Comparison of ENCODE assay signal across 22 cellular contexts in the genomic region with DNA sequence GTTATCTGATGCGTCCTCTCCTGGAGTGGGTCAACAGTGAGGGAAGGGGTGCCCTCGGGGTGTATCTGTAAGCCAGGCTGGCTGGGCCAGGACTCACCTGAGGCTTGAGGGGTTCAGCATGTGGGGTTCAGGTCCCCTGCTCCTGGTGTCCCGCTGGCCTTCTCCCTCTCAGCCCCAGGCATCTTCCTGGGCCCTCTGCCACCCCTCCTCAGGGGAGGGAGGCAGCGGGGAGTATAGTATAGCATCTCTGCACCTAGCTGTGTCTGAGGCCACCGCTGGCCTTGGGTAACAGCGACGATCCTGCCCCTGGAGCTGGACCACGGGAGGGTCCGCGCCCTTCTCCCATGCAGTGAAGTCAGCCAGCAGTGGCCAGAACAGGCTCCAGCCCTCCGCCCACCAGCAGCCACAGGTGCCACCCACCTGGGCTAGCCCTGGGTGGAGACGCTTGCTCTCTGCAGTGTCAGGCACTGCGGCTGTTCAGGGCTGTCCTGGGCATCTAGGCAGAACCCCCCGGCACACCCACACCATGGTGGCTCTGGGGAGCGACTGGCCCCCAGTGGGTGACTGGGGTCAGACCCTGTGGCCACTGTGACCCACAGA.
"Had no signal": no experiment of that assay in that cellular context is flagged by ENCODE, and none has a peak within 500 bp of the region (broad histone marks: within the 10 kb centered on the region; RNA-seq: fewer than 3 reads in every experiment).

No MANE protein-coding gene starts in this region.

- H3K4me3 Mint-ChIP-seq: central memory CD8-positive, alpha-beta T cell; dendritic cell treated with granulocyte-macrophage colony-stimulating factor and Interleukin-4, amounts not matched to agents 40 ng/mL and 50 ng/mL, for 4 days; effector memory CD8-positive, alpha-beta T cell; immature natural killer cell; memory B cell; mesothelial cell of epicardium; nephron; type B pancreatic cell had no signal

- H3K4me1 ChIP-seq: gastrocnemius medialis, prostate gland, uterus had no signal

- H3K9me3 ChIP-seq: esophagus muscularis mucosa, gastrocnemius medialis, neutrophil, prostate gland, thyroid gland, uterus had no signal

- H3K4me3 ChIP-seq: esophagus muscularis mucosa, gastrocnemius medialis, prostate gland, thyroid gland, uterus had no signal

- DNase-seq: effector memory CD8-positive, alpha-beta T cell; gastrocnemius medialis; immature natural killer cell; left colon; retina; small intestine; stimulated activated CD4-positive, alpha-beta T cell treated with anti-CD3 and anti-CD28 coated beads, Interleukin-2, amount 100 ng/mL, for 48 hours; stimulated activated naive CD4-positive, alpha-beta T cell treated with Interleukin-2 at 50 U/mL for 16 hours; thyroid gland; uterus had no signal

- FAIRE-seq: bronchial epithelial cell, keratinocyte, small intestine had no signal

- H3K36me3 Mint-ChIP-seq: immature natural killer cell, mesothelial cell of epicardium, type B pancreatic cell had no signal

- H3K27me3 ChIP-seq: thyroid gland had no signal

- ATAC-seq: effector memory CD8-positive, alpha-beta T cell; gastrocnemius medialis; left colon had no signal

- H3K4me1 Mint-ChIP-seq: central memory CD8-positive, alpha-beta T cell; memory B cell had no signal

- H3K27ac ChIP-seq: epithelial cell of prostate, esophagus muscularis mucosa, gastrocnemius medialis, neutrophil, prostate gland, thyroid gland, uterus had no signal

- H3K9me3 Mint-ChIP-seq: central memory CD8-positive, alpha-beta T cell; dendritic cell treated with granulocyte-macrophage colony-stimulating factor and Interleukin-4, amounts not matched to agents 40 ng/mL and 50 ng/mL, for 4 days; effector memory CD8-positive, alpha-beta T cell; immature natural killer cell; memory B cell; mesothelial cell of epicardium; type B pancreatic cell had no signal

- H3K27ac Mint-ChIP-seq: dendritic cell treated with granulocyte-macrophage colony-stimulating factor and Interleukin-4, amounts not matched to agents 40 ng/mL and 50 ng/mL, for 4 days; effector memory CD8-positive, alpha-beta T cell; immature natural killer cell; memory B cell; mesothelial cell of epicardium; nephron; type B pancreatic cell had no signal

- H3K36me3 ChIP-seq: esophagus muscularis mucosa, gastrocnemius medialis, neutrophil, prostate gland, thyroid gland, uterus had no signal
